18 cellular contexts compared by ENCODE assay signal in genomic region chr12:53461059-53461458, GRCh38. TPM values are rescaled to one million over a fixed set of nuclear protein-coding genes. Genes with fewer than 3 reads are reported as not detected.
A peak's percentile ranks its signal among the peaks of the same experiment; 100 is the strongest.
DNase-seq lines count a peak whose midpoint lies in the region; ATAC-seq, FAIRE-seq and TF ChIP-seq lines count a peak whose summit lies in the region.
"Had no signal": no experiment of that assay in that cellular context is flagged by ENCODE, and none has a peak within 500 bp of the region (broad histone marks: within the 10 kb centered on the region; RNA-seq: fewer than 3 reads in every experiment).

No MANE protein-coding gene starts in this region.

- TF ChIP-seq CTCF in KMS-11 (conservative IDR thresholded peaks at IDR 0.05; ENCODE audit: low read depth, low read length) (no peak), astrocyte (IDR thresholded peaks at IDR 0.05; ENCODE audit: insufficient read depth, low read depth, low read length) (no peak), Calu3 (IDR thresholded peaks at IDR 0.05; ENCODE audit: unreplicated experiment) (no peak)

- no peaks in the 10 kb centered on the region for H3K27me3 Mint-ChIP-seq in astrocyte (ENCODE audit: low read depth, unreplicated experiment)
- H3K27me3 Mint-ChIP-seq in Calu3 (ENCODE audit: unreplicated experiment) = no peaks in the 10 kb centered on the region

- peak overlapping the region; percentile 30 for H3K4me3 Mint-ChIP-seq in astrocyte (ENCODE audit: unreplicated experiment)
- H3K4me3 Mint-ChIP-seq in Calu3 (ENCODE audit: low read depth, unreplicated experiment) = no peak overlapping the region

- DNase-seq in GM12892 (ENCODE audit: insufficient read length) (no peak), astrocyte (ENCODE audit: low read depth) (no peak), myocyte (ENCODE audit: low read depth) (peak; percentile 78), head of caudate nucleus (no peak), Calu3 (no peak), DMS79 treated with DMSO at 0.1 percent for 48 hours (lab: John Stamatoyannopoulos, UW) (no peak)
- DNase-seq: activated gamma-delta T cell treated with Interleukin-2 at 50 U/mL for 16 hours; central memory CD4-positive, alpha-beta T cell; DND-41; NCI-H1436 treated with DMSO at 0.1 percent for 48 hours; PC-9; stimulated activated CD4-positive, alpha-beta T cell treated with anti-CD3 and anti-CD28 coated beads, Interleukin-4, amount 100 ng/mL, for 1 hour had no signal

- no peaks in the 10 kb centered on the region for H3K27me3 ChIP-seq in KMS-11 (ENCODE audit: insufficient read depth, low read depth)
- no peaks in the 10 kb centered on the region for H3K27me3 ChIP-seq in astrocyte (ENCODE audit: insufficient read depth, low read length)

- no peak for FAIRE-seq in GM12892 (lab: Jason Lieb, UNC)
- no peak for FAIRE-seq in astrocyte (lab: Jason Lieb, UNC)
- FAIRE-seq: keratinocyte had no signal

- H3K79me2 ChIP-seq in KMS-11 (ENCODE audit: insufficient read depth, low read depth) (peaks cover 99% of the 10 kb centered on the region), astrocyte (ENCODE audit: insufficient read depth, low read length) (peaks cover 100% of the 10 kb centered on the region)

- peak overlapping the region; percentile 11; the same call in 1 of the 2 replicates for H3K9ac ChIP-seq in KMS-11
- peak overlapping the region; percentile 5 for H3K9ac ChIP-seq in astrocyte (ENCODE audit: low read length)

- H3K36me3 ChIP-seq in KMS-11 (ENCODE audit: insufficient read depth) (peaks cover 96% of the 10 kb centered on the region), astrocyte (ENCODE audit: insufficient read depth, low read length) (peaks cover 91% of the 10 kb centered on the region)

- H4K20me1 ChIP-seq in KMS-11 (ENCODE audit: insufficient read depth) (peaks cover 69% of the 10 kb centered on the region), astrocyte (ENCODE audit: insufficient read depth, low read length) (peaks cover 100% of the 10 kb centered on the region)

- H3K9me3 Mint-ChIP-seq in astrocyte (ENCODE audit: unreplicated experiment) (no peaks in the 10 kb centered on the region), Calu3 (ENCODE audit: low read depth, unreplicated experiment) (no peaks in the 10 kb centered on the region)

- H3K4me1 Mint-ChIP-seq in astrocyte (ENCODE audit: low read depth, unreplicated experiment) = peaks cover 42% of the 10 kb centered on the region
- peaks cover 8% of the 10 kb centered on the region for H3K4me1 Mint-ChIP-seq in Calu3 (ENCODE audit: low read depth, unreplicated experiment)

- H3K9me3 ChIP-seq in astrocyte (ENCODE audit: insufficient read depth, low read depth, low read length) = no peaks in the 10 kb centered on the region

- H3K4me1 ChIP-seq in KMS-11 (ENCODE audit: low read depth, poor library complexity, severe bottlenecking) (peaks cover 100% of the 10 kb centered on the region), astrocyte (ENCODE audit: insufficient read depth, low read length) (no peaks in the 10 kb centered on the region)

- CTCF ChIA-PET in Calu3 (lab: Charles Lee) = no interaction called here

- BruUV-seq in Calu3 (replicated peaks; lab: Mats Ljungman, UMichigan) = no TSS peak

- H3K27ac Mint-ChIP-seq in astrocyte (ENCODE audit: unreplicated experiment) (peak overlapping the region; percentile 55), Calu3 (ENCODE audit: unreplicated experiment) (no peak overlapping the region)

- peak overlapping the region; percentile 37 for H3K27ac ChIP-seq in KMS-11
- H3K27ac ChIP-seq in astrocyte (ENCODE audit: low read depth, low read length) = no peak overlapping the region
- H3K27ac ChIP-seq: PC-9 had no signal

- H3K36me3 Mint-ChIP-seq in astrocyte (ENCODE audit: low read depth, unreplicated experiment) (peaks cover 33% of the 10 kb centered on the region), Calu3 (ENCODE audit: insufficient read depth, unreplicated experiment) (peaks cover 83% of the 10 kb centered on the region)

- intact Hi-C loops in head of caudate nucleus (cut with DNase I) (no loop called here), Calu3 (cut with micrococcal nuclease; ENCODE audit: unreplicated experiment) (no loop called here)

- H3K4me3 ChIP-seq in KMS-11 (IDR thresholded peaks at IDR 0.05; ENCODE audit: insufficient read depth, low read depth, low read length) = no peak overlapping the region
- no peak overlapping the region for H3K4me3 ChIP-seq in astrocyte (ENCODE audit: insufficient read depth, low read depth, low read length)
- H3K4me3 ChIP-seq: PC-9 had no signal

- H3K4me2 ChIP-seq in KMS-11 = peak overlapping the region; percentile 93
- no peak overlapping the region for H3K4me2 ChIP-seq in astrocyte (ENCODE audit: low read length)
- H3K4me2 ChIP-seq: PC-9 had no signal

- no peak for ATAC-seq in GM21529 (IDR thresholded peaks at IDR 0.05; ENCODE audit: unreplicated experiment)

- H2AFZ ChIP-seq in KMS-11 (ENCODE audit: low read depth) = no peak overlapping the region
- no peak overlapping the region for H2AFZ ChIP-seq in astrocyte (ENCODE audit: low read depth, low read length)
- H2AFZ ChIP-seq: PC-9 had no signal

- TF ChIP-seq POLR2A in GM12892 (IDR thresholded peaks at IDR 0.05; ENCODE audit: low read depth, low read length) = peak; percentile 33

RNA-seq across cellular contexts. Expression of gene PCBP2, which starts 9.2 kb away (rescaled TPM):
- 590 TPM for polyA plus RNA-seq in GM12892 (2012; ENCODE audit: missing spikeins)
- total RNA-seq in astrocyte = 708 and 733 TPM in 2 replicates
- total RNA-seq in myocyte = 141 and 158 TPM in 2 replicates
- 670 TPM for polyA plus RNA-seq in myocyte (2012)
- total RNA-seq in Calu3 (2022) = 464 and 528 TPM in 2 replicates

RNA-seq across cellular contexts. Expression of gene PRR13, which starts 19.5 kb away (rescaled TPM):
- polyA plus RNA-seq in GM12892 (2012; ENCODE audit: missing spikeins) = 227 TPM
- total RNA-seq in astrocyte (159 and 190 TPM in 2 replicates), myocyte (45.8 and 48.3 TPM in 2 replicates), Calu3 (2022) (151 and 184 TPM in 2 replicates)
- 136 TPM for polyA plus RNA-seq in myocyte (2012)

RNA-seq across cellular contexts. Expression of gene AMHR2, which starts 37.4 kb away (rescaled TPM):
- polyA plus RNA-seq in GM12892 (2012; ENCODE audit: missing spikeins) = not detected
- total RNA-seq in astrocyte (not detected in 2 replicates), myocyte (not detected in 2 replicates), Calu3 (2022) (not detected in 2 replicates)
- polyA plus RNA-seq in myocyte (2012) = not detected
- total RNA-seq: PC-9, renal cortical epithelial cell, ureter had no signal
- polyA plus RNA-seq: BJ had no signal

RNA-seq across cellular contexts. Expression of gene MAP3K12, which starts 38.2 kb away (rescaled TPM):
- 14.1 TPM for polyA plus RNA-seq in GM12892 (2012; ENCODE audit: missing spikeins)
- 11.1 and 13.1 TPM in 2 replicates for total RNA-seq in astrocyte
- total RNA-seq in myocyte = 17.0 and 25.5 TPM in 2 replicates
- polyA plus RNA-seq in myocyte (2012) = 20.6 TPM
- 4.6 and 5.8 TPM in 2 replicates for total RNA-seq in Calu3 (2022)

RNA-seq across cellular contexts. Expression of gene TARBP2, which starts 40.0 kb away (rescaled TPM):
- 30.4 TPM for polyA plus RNA-seq in GM12892 (2012; ENCODE audit: missing spikeins)
- 40.4 and 51.1 TPM in 2 replicates for total RNA-seq in astrocyte
- 23.7 and 30.0 TPM in 2 replicates for total RNA-seq in myocyte
- polyA plus RNA-seq in myocyte (2012) = 27.8 TPM
- total RNA-seq in Calu3 (2022) = 20.7 and 21.8 TPM in 2 replicates
